Comparison of ENCODE assay signal across 8 cellular contexts in the genomic region with DNA sequence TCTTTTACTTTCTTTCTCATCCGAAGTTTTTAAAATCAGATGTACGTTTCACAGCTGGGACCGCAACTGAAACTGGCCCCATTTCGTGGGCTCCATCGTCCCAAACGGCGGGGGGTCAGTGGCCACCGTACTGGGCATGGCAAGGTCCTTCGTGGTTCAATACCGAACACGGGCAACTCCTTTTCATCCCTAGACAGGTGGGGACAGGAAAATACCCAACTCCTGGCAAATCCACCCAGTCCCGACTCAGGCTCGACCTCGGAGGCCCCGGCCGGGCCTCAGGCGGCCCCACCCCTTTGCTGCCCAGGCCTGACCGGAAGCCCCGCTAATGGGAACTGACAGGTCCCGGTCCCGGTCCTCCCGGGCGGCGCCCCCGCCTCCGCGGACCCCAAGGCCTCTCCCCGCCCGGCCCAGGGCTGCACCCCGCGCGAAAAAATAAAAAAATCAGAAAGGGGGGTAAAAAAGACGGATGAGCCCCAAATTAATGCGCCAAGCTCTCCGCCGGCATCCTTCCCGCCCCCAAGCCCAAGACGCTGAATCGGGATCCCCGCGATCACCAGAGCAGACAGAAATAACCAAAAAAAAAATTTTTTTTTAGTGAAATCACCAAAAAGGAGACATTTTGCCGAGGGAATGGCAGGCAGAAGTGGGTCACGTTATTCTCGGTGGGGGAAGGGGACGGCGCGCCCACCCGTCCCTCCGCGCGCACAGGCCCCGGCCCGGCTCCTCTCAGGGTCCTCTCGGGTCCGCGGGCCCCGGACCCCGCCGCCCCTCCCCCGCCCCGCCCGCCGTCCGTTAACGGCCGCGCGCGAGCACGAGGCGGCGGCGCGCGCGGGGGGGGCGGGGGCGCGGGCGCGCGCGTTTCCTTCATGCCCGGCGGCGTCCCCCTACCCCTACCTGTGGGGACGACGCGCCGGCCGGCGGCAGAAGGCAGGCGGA. TPM values are rescaled to one million over a fixed set of nuclear protein-coding genes. Genes with fewer than 3 reads are reported as not detected.
DNase-seq lines count a peak whose midpoint lies in the region; ATAC-seq and TF ChIP-seq lines count a peak whose summit lies in the region.

No MANE protein-coding gene starts in this region.

- no peaks in the 10 kb centered on the region for H4K20me1 ChIP-seq in fibroblast of lung (ENCODE audit: control insufficient read depth, extremely low read depth, insufficient read depth, low read length)

- TF ChIP-seq EP300 in tibial nerve (IDR thresholded peaks at IDR 0.05), result peak in 1 of 2 donors; percentile 29

- H3K4me1 ChIP-seq in HUES64 (ENCODE audit: insufficient read depth, low read length), result peaks cover 13% of the 10 kb centered on the region; the same call in 1 of the 2 replicates
- H3K4me1 ChIP-seq in fibroblast of lung (ENCODE audit: control insufficient read depth, extremely low read depth, insufficient read depth, low read length), result peaks cover 5% of the 10 kb centered on the region
- H3K4me1 ChIP-seq in tibial nerve, result peaks cover 3 to 72% (median 42%) of the 10 kb centered on the region in 4 donors

- peak; percentile 69 for DNase-seq in ACHN
- DNase-seq in activated T-cell treated with anti-CD3 and anti-CD28 coated beads, Interleukin-2, amount 50 U/mL, for 48 hours, result peak; percentile 43 to 52
- peak; percentile 45 to 60 for DNase-seq in fibroblast of lung (ENCODE audit: low read depth in 2 of 2)
- peak; percentile 55 for DNase-seq in myocyte (ENCODE audit: low read depth)
- peak; percentile 40 to 48 for DNase-seq in tibial nerve (ENCODE audit: low spot score in 2 of 2)

- TF ChIP-seq CTCF in fibroblast of lung (conservative IDR thresholded peaks at IDR 0.05 in 1 of 2, IDR thresholded peaks at IDR 0.05 in 1 of 2; ENCODE audit: low read depth in 1 of 2, low read length in 2 of 2) (no peak), tibial nerve (IDR thresholded peaks at IDR 0.05) (peak in 1 of 5 experiments; percentile 15)

- H3K4me3 ChIP-seq in HUES64 (ENCODE audit: low read length) (peak overlapping the region; percentile 89), fibroblast of lung (replicated peaks in 1 of 4; ENCODE audit: control extremely low read depth in 1 of 4, insufficient read depth in 1 of 4, low read depth in 3 of 4, low read length in 4 of 4) (peak overlapping the region; percentile 80 to 99 (median 87)), tibial nerve (peak overlapping the region; percentile 84 to 99 (median 90))

- H3K27me3 ChIP-seq in HUES64 (ENCODE audit: insufficient read depth, low read length), result no peaks in the 10 kb centered on the region
- no peaks in the 10 kb centered on the region for H3K27me3 ChIP-seq in fibroblast of lung (ENCODE audit: control insufficient read depth, insufficient read depth, low read length)
- no peaks in the 10 kb centered on the region for H3K27me3 ChIP-seq in tibial nerve

- H3K27ac ChIP-seq in HUES64 (ENCODE audit: low read depth, low read length) (peak overlapping the region; percentile 65; the same call in 1 of the 2 replicates), fibroblast of lung (ENCODE audit: insufficient read depth, low read length) (peak overlapping the region; percentile 92), tibial nerve (peak overlapping the region; percentile 95 to 100 (median 98))

- in situ Hi-C loops in ACHN (cut with HindIII; ENCODE audit: low pct_ligation_motif_present, low pct_unique_long_range_greater_than_20kb, low sequenced_read_pairs), result no loop called here

- H2AFZ ChIP-seq in fibroblast of lung (ENCODE audit: low read length), result no peak overlapping the region

- WGBS in HUES64, result 6% methylated on average over 92 of the region's 93 CpGs
- 1 to 2% methylated on average over 44 to 53 of the region's 93 CpGs for WGBS in tibial nerve, 2 donors

- H3K36me3 ChIP-seq in HUES64 (ENCODE audit: insufficient read depth, low read length) (peaks cover 10% of the 10 kb centered on the region), fibroblast of lung (ENCODE audit: control insufficient read depth, insufficient read depth, low read length) (no peaks in the 10 kb centered on the region), tibial nerve (peaks cover 0 to 6% (median 0%) of the 10 kb centered on the region in 3 donors)

- TF ChIP-seq POLR2A in tibial nerve (IDR thresholded peaks at IDR 0.05), result no peak

- H3K4me2 ChIP-seq in fibroblast of lung (ENCODE audit: extremely low read depth, insufficient read depth, low read length), result peak overlapping the region; percentile 61

- ATAC-seq in GM19025 (IDR thresholded peaks at IDR 0.05; ENCODE audit: low read depth, unreplicated experiment), result peak; percentile 7
- ATAC-seq in HG03280 (IDR thresholded peaks at IDR 0.05; ENCODE audit: unreplicated experiment), result no peak

- H3K9me3 ChIP-seq in HUES64 (ENCODE audit: insufficient read depth, low read depth, low read length) (no peaks in the 10 kb centered on the region), fibroblast of lung (ENCODE audit: control insufficient read depth, insufficient read depth, low read depth, low read length) (no peaks in the 10 kb centered on the region), tibial nerve (no peaks in the 10 kb centered on the region)

- H3K9ac ChIP-seq in HUES64 (ENCODE audit: low read depth, low read length) (peak overlapping the region; percentile 83), fibroblast of lung (ENCODE audit: insufficient read depth, low read length) (peak overlapping the region; percentile 88)

- H3K79me2 ChIP-seq in fibroblast of lung (ENCODE audit: control insufficient read depth, insufficient read depth, low read length), result peaks cover 69% of the 10 kb centered on the region

RNA-seq across cellular contexts. Expression of gene ZC3H7A, which starts 0.6 kb away (rescaled TPM):
- polyA plus RNA-seq in HUES64 (2013, experiment 1 of 2), result 32.2 TPM
- polyA plus RNA-seq in HUES64 (2013, experiment 2 of 2), result 36.8 TPM
- 37.5 and 52.8 TPM in 2 replicates for total RNA-seq in fibroblast of lung
- 48.9 and 60.4 TPM in 2 replicates for polyA plus RNA-seq in fibroblast of lung
- 35.6 and 39.9 TPM in 2 replicates for polyA plus RNA-seq in fibroblast of lung (2012)
- polyA minus RNA-seq in fibroblast of lung (ENCODE audit: low replicate concordance), result 21.8 and 27.5 TPM in 2 replicates
- total RNA-seq in myocyte, result 28.2 and 48.2 TPM in 2 replicates
- 32.5 TPM for polyA plus RNA-seq in myocyte (2012)
- 10 to 100 TPM; 59.2 to 86.7 (median 76.2) TPM for total RNA-seq in tibial nerve

RNA-seq across cellular contexts. Expression of gene TXNDC11, which starts 53.8 kb away (rescaled TPM):
- polyA plus RNA-seq in HUES64 (2013, experiment 1 of 2), result 9.3 TPM
- 7.6 TPM for polyA plus RNA-seq in HUES64 (2013, experiment 2 of 2)
- 16.9 and 26.8 TPM in 2 replicates for total RNA-seq in fibroblast of lung
- 43.8 and 46.2 TPM in 2 replicates for polyA plus RNA-seq in fibroblast of lung
- 27.9 and 29.0 TPM in 2 replicates for polyA plus RNA-seq in fibroblast of lung (2012)
- polyA minus RNA-seq in fibroblast of lung (ENCODE audit: low replicate concordance), result 22.8 and 34.3 TPM in 2 replicates
- total RNA-seq in myocyte, result 24.5 and 33.8 TPM in 2 replicates
- 26.8 TPM for polyA plus RNA-seq in myocyte (2012)
- 10 to 100 TPM; 45.7 to 67.2 (median 51.4) TPM for total RNA-seq in tibial nerve

RNA-seq across cellular contexts. Expression of gene RSL1D1, which starts 54.8 kb away (rescaled TPM):
- polyA plus RNA-seq in HUES64 (2013, experiment 1 of 2), result 231 TPM
- polyA plus RNA-seq in HUES64 (2013, experiment 2 of 2), result 209 TPM
- total RNA-seq in fibroblast of lung (40.5 and 56.2 TPM in 2 replicates), myocyte (260 TPM in 2 replicates), tibial nerve (100 to 1,000 TPM in 3 of 4 donors, 10 to 100 TPM in 1; 67.3 to 107 (median 103) TPM)
- polyA plus RNA-seq in fibroblast of lung, result 153 and 158 TPM in 2 replicates
- 100 and 104 TPM in 2 replicates for polyA plus RNA-seq in fibroblast of lung (2012)
- polyA minus RNA-seq in fibroblast of lung (ENCODE audit: low replicate concordance), result 3.1 and 6.7 TPM in 2 replicates
- polyA plus RNA-seq in myocyte (2012), result 50.9 TPM
